1 cellular context compared by ENCODE assay signal in genomic region chr1:200634449-200635122, GRCh38.
TF ChIP-seq lines count a peak whose summit lies in the region.

No MANE protein-coding gene starts in this region.

TF ChIP-seq in SK-N-SH, 30 proteins besides CTCF, POLR2A, EP300 and RAD21 (continued from another document):
- TF ChIP-seq ZBTB33 (IDR thresholded peaks at IDR 0.05; ENCODE audit: borderline replicate concordance, low read depth) (no peak), MXI1 (IDR thresholded peaks at IDR 0.05; ENCODE audit: low read depth, low read length) (no peak), RCOR1 (IDR thresholded peaks at IDR 0.05; ENCODE audit: low read length) (no peak), TCF12 (IDR thresholded peaks at IDR 0.05) (no peak), GATA2 (CRISPR knock-in tag; IDR thresholded peaks at IDR 0.05) (no peak), YY1 (IDR thresholded peaks at IDR 0.05; ENCODE audit: low read depth) (no peak), JUND (IDR thresholded peaks at IDR 0.05) (no peak), MEF2A (IDR thresholded peaks at IDR 0.05; ENCODE audit: borderline replicate concordance, low read depth) (no peak), GABPA (IDR thresholded peaks at IDR 0.05; ENCODE audit: low read depth) (no peak), CHD2 (IDR thresholded peaks at IDR 0.05; ENCODE audit: low read length, partially characterized antibody) (no peak)
